9 cellular contexts compared by ENCODE assay signal in the genomic region with DNA sequence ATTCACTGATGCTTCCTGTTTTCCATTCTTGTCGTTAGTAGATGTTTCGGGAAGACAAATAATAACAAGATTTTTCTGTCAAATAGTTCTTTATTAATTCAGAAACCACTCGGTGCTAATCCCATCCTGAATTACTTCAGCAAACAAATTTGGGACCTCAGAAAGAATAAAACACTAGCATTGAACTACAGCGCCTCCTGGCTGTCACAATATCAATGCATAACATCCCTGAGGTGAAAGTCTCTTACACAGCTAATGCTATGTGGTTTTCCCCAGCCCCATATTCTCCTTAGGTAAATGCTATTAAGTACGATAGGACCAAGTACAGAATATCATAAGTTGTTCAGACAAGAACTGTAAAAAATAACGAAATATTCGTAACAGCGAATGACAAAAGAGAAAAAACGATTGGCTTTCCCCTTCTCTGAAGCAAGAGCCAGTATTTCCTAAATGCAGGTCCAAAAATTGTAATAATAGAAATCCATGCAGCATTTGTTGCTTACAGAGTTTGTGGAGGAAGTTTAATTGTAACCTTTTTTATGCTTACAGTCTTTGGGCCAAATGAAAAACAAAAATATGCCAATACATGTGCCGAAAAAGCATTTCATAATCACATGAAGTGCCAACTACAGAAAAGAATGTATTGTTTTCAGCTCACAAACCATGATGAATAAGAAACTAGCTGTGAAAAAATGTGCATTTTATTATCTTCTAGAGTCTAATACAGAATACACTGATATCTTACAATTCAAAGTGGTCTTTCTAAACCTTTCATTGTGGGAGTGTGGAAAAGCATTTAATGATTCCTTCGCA. TPM values are rescaled to one million over a fixed set of nuclear protein-coding genes. Genes with fewer than 3 reads are reported as not detected.
DNase-seq lines count a peak whose midpoint lies in the region; ATAC-seq, FAIRE-seq and TF ChIP-seq lines count a peak whose summit lies in the region.
"Had no signal": no experiment of that assay in that cellular context is flagged by ENCODE, and none has a peak within 500 bp of the region (broad histone marks: within the 10 kb centered on the region; RNA-seq: fewer than 3 reads in every experiment).

No MANE protein-coding gene starts in this region.

- no peaks in the 10 kb centered on the region for H3K36me3 ChIP-seq in breast epithelium

- FAIRE-seq in TTC549 (lab: Jason Lieb, UNC): peak; percentile 82
- FAIRE-seq: islet of Langerhans had no signal

- intact Hi-C loops in breast epithelium (cut with DNase I; ENCODE audit: low total_unique reads) (loop anchor here (10.0 kb wide), 1 partner anchor 82 kb away; a partner anchor contains a TSS), left colon (cut with DNase I, micrococcal nuclease) (loop anchor here (5.0 to 10.0 kb wide), 2 partner anchors 299 to 302 kb away; no protein-coding TSS in a partner anchor)

- H3K27me3 ChIP-seq in breast epithelium: no peaks in the 10 kb centered on the region

- H3K4me3 ChIP-seq in LNCaP clone FGC (ENCODE audit: low read depth, low read length) (no peak overlapping the region), breast epithelium (no peak overlapping the region)

- DNase-seq in NCI-H2029 (lab: John Stamatoyannopoulos, UW) (peak; percentile 2), NCI-H2029 treated with DMSO at 0.1 percent for 48 hours (lab: John Stamatoyannopoulos, UW) (no peak), LNCaP clone FGC (ENCODE audit: low read depth) (peak; percentile 35), breast epithelium (ENCODE audit: low spot score in 2 of 2) (peak in 1 of 2 donors; percentile 26), left colon (peak; percentile 31 to 75), COR-L47 (lab: John Stamatoyannopoulos, UW) (no peak)
- peak in 2 of 3 experiments; percentile 12 to 42 for DNase-seq in stimulated activated CD4-positive, alpha-beta T cell treated with anti-CD3 and anti-CD28 coated beads, TNF-alpha, amount 100 ng/mL, for 4 hours (ENCODE audit: low read depth in 3 of 3)

- peak; percentile 62 for ATAC-seq in left colon

- TF ChIP-seq POLR2A in breast epithelium (IDR thresholded peaks at IDR 0.05): no peak

- no peaks in the 10 kb centered on the region for H3K9me3 ChIP-seq in breast epithelium

- peak; percentile 80 for TF ChIP-seq CTCF in LNCaP clone FGC (IDR thresholded peaks at IDR 0.05; ENCODE audit: control insufficient read depth, extremely low read depth, insufficient read depth)
- peak; percentile 13 to 75 (median 67) for TF ChIP-seq CTCF in breast epithelium (IDR thresholded peaks at IDR 0.05)

- no peak overlapping the region for H3K27ac ChIP-seq in breast epithelium

- no peaks in the 10 kb centered on the region for H3K4me1 ChIP-seq in breast epithelium

RNA-seq across cellular contexts. Expression of a gene that starts 47.3 kb away (rescaled TPM):
- total RNA-seq in breast epithelium (under 1 TPM in 1 of 3 donors, not detected in 2; 0.33 TPM), left colon (1 to 10 TPM in 1 of 2 donors, under 1 TPM in 1; 0.12 to 2.1 TPM)

Comparison
In these comparisons a context has a peak if more than half of its experiments do, and no peak if none do; other contexts are left out.
1. DNase-seq: peak in NCI-H2029 (single experiment), LNCaP clone FGC (single experiment), left colon (2 of 2) and stimulated activated CD4-positive, alpha-beta T cell treated with anti-CD3 and anti-CD28 coated beads, TNF-alpha, amount 100 ng/mL, for 4 hours (2 of 3); none in NCI-H2029 treated with DMSO at 0.1 percent for 48 hours (single experiment) and COR-L47 (single experiment).